1 cellular context compared by ENCODE assay signal in the genomic region with DNA sequence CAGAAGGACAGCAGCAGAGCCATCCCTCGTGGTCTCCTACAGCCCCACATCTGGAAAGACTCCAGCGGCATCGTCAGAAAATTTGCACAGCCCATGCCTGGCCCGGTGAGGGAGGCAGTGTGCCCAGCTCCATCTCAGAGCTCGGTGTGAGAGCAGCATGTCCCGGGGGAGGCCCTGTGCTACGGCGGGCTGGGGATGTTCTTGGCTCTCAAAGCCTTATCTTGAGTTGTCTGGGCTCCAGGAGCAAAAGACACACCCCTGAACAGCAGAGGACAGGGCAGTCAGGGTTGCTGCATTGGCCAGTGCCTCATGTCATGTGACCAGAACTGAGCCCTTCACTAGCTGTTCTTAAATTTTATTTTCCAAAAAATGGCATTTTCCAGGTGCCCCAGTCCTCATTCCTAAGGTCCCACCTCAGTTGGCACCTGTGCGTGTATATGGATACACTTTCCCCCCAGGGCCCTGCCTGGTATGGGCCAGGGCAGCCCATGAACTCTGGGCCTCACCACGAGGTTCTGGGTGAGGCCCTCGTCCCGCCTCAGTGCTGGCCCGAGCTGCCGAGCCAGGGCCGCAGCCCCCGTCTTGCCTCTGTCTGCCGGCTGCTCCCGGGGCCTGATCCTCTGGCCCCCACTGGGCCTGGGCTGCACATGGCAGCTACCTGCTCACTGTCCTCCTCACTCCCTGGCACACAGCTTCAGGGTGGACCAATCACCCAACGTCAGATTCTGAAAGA.
TF ChIP-seq lines count a peak whose summit lies in the region.

No MANE protein-coding gene starts in this region.

TF ChIP-seq in GM12891, 5 proteins besides CTCF, POLR2A, EP300 and RAD21:
- no peak for TF ChIP-seq TAF1 (IDR thresholded peaks at IDR 0.05; ENCODE audit: low read depth, low read length)
- no peak for TF ChIP-seq SPI1 (IDR thresholded peaks at IDR 0.05; ENCODE audit: low read depth, low read length)
- TF ChIP-seq PAX5 (IDR thresholded peaks at IDR 0.05; ENCODE audit: insufficient read depth, low read length, severe bottlenecking) = no peak
- TF ChIP-seq POU2F2 (IDR thresholded peaks at IDR 0.05; ENCODE audit: low read depth, low read length) = no peak
- TF ChIP-seq POLR2AphosphoS5 (IDR thresholded peaks at IDR 0.05; ENCODE audit: low read depth, low read length) = no peak
